8 cellular contexts compared by ENCODE assay signal in genomic region chr5:74543162-74543995, GRCh38.
DNase-seq lines count a peak whose midpoint lies in the region; ATAC-seq and TF ChIP-seq lines count a peak whose summit lies in the region.

No MANE protein-coding gene starts in this region.

- peaks cover 38% of the 10 kb centered on the region for H3K4me1 Mint-ChIP-seq in endothelial cell (ENCODE audit: unreplicated experiment)
- no peaks in the 10 kb centered on the region for H3K4me1 Mint-ChIP-seq in effector memory CD8-positive, alpha-beta T cell (ENCODE audit: low read depth in 2 of 2)

- WGBS in ovary, 3 donors: 44 to 60% (median 44%) methylated on average over 14 of the region's 14 CpGs

- no peak overlapping the region for H3K4me3 Mint-ChIP-seq in endothelial cell (ENCODE audit: unreplicated experiment)
- no peak overlapping the region for H3K4me3 Mint-ChIP-seq in effector memory CD8-positive, alpha-beta T cell

- H3K4me1 ChIP-seq in ovary (ENCODE audit: insufficient read depth): peaks cover 7% of the 10 kb centered on the region

- no peak for TF ChIP-seq POLR2A in ovary (IDR thresholded peaks at IDR 0.05)

- no peaks in the 10 kb centered on the region for H3K9me3 ChIP-seq in ovary

- no peaks in the 10 kb centered on the region for H3K9me3 Mint-ChIP-seq in endothelial cell (ENCODE audit: unreplicated experiment)
- no peaks in the 10 kb centered on the region for H3K9me3 Mint-ChIP-seq in effector memory CD8-positive, alpha-beta T cell

- H3K27ac Mint-ChIP-seq in endothelial cell (ENCODE audit: unreplicated experiment): peak overlapping the region; percentile 76
- no peak overlapping the region for H3K27ac Mint-ChIP-seq in effector memory CD8-positive, alpha-beta T cell

- H3K4me3 ChIP-seq in ovary: no peak overlapping the region

- TF ChIP-seq EP300 in ovary (IDR thresholded peaks at IDR 0.05): no peak

- H3K36me3 ChIP-seq in ovary: no peaks in the 10 kb centered on the region

- H3K27ac ChIP-seq in ovary: no peak overlapping the region

- intact Hi-C loops in ovary (cut with DNase I): no loop called here

- ATAC-seq in effector memory CD8-positive, alpha-beta T cell (replicated peaks): no peak
- ATAC-seq in HG02885 (IDR thresholded peaks at IDR 0.05; ENCODE audit: poor library complexity, unreplicated experiment) (no peak), HG03095 (IDR thresholded peaks at IDR 0.05; ENCODE audit: unreplicated experiment) (no peak)
- no peak for ATAC-seq in stimulated activated naive CD8-positive, alpha-beta T cell treated with anti-CD3 and anti-CD28 coated beads, Interleukin-15, Interleukin-2, amounts not matched to agents 100 U/mL and 50 U/mL, for 24 hours

- H3K27me3 ChIP-seq in ovary: no peaks in the 10 kb centered on the region

- peaks cover 1% of the 10 kb centered on the region for H3K27me3 Mint-ChIP-seq in endothelial cell (ENCODE audit: unreplicated experiment)
- H3K27me3 Mint-ChIP-seq in effector memory CD8-positive, alpha-beta T cell: peaks cover 0 to 8% of the 10 kb centered on the region in 2 donors

- no peaks in the 10 kb centered on the region for H3K36me3 Mint-ChIP-seq in endothelial cell (ENCODE audit: low read depth, unreplicated experiment)
- H3K36me3 Mint-ChIP-seq in effector memory CD8-positive, alpha-beta T cell (ENCODE audit: insufficient read depth): no peaks in the 10 kb centered on the region

- DNase-seq in GM04503 (ENCODE audit: low read depth) (peak; percentile 78), NCI-H524 (lab: John Stamatoyannopoulos, UW) (peak; percentile 27 to 42), endothelial cell (ENCODE audit: low spot score) (no peak), ovary (peak in 4 of 5 donors; percentile 14 to 36 (median 26))
- DNase-seq in effector memory CD8-positive, alpha-beta T cell: no peak
- no peak for DNase-seq in stimulated activated naive CD8-positive, alpha-beta T cell treated with anti-CD3 and anti-CD28 coated beads, Interleukin-15, Interleukin-2, amounts not matched to agents 100 U/mL and 50 U/mL, for 24 hours

- TF ChIP-seq CTCF in endothelial cell (IDR thresholded peaks at IDR 0.05; ENCODE audit: unreplicated experiment): no peak
- no peak for TF ChIP-seq CTCF in ovary (IDR thresholded peaks at IDR 0.05)

Comparison
In these comparisons a context has a peak if more than half of its experiments do, and no peak if none do; other contexts are left out.
1. DNase-seq: peak in GM04503 (single experiment), NCI-H524 (2 of 2) and ovary (4 of 5); none in endothelial cell (single experiment), effector memory CD8-positive, alpha-beta T cell (0 of 3) and stimulated activated naive CD8-positive, alpha-beta T cell treated with anti-CD3 and anti-CD28 coated beads, Interleukin-15, Interleukin-2, amounts not matched to agents 100 U/mL and 50 U/mL, for 24 hours (single experiment).